ENCODE assay signal across 8 cellular contexts in the genomic region with DNA sequence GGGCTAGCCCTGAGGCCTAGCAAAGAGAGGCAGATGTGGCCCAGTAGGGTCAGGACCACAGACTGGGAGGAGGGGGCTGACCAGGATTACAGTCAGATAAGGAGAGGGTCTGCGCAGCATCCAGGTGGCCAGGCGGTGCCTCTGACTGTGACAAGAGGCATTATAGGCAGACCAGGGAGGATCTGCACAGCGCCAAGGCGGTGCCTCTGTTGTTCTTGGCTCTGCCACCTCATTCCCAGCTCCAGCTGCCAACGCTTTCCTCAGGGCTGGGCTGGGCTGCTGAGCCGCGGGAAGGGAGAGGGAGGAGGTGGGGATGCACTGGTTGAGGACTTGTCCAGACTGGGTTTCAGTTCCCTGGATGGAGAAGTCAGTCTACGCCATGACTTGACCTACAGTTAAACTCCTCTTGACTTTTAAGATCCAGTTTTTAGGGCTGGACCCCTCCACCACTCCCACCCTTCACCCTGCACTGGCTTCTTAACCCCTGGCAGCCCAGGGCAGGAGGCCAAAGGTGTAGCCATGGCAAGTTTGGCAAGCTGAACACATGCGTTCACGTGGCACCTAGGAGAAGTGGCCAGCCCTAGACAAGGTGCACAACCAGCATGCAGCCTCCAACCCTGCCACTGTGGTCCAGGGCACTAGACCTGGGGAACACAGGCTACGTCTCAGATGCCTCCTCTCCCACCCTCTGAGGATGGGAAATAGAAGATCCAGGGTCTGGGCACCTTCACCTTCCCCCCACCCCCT. TPM values are rescaled to one million over a fixed set of nuclear protein-coding genes. Genes with fewer than 3 reads are reported as not detected.
DNase-seq lines count a peak whose midpoint lies in the region; ATAC-seq and TF ChIP-seq lines count a peak whose summit lies in the region.

No MANE protein-coding gene starts in this region.

- H3K27me3 Mint-ChIP-seq in natural killer cell treated with Interleukin-12 subunit alpha and Interleukin-12 subunit beta and Interleukin-15 and Interleukin-18, amount 100 ng/mL, for 72 hours: peaks cover 0 to 2% of the 10 kb centered on the region in 2 donors
- H3K27me3 Mint-ChIP-seq in activated CD4-positive, alpha-beta T cell treated with anti-CD3 and anti-CD28 coated beads, Interleukin-2, amount 10 ng/mL, durations not matched to agents 24 days and 14 days: peaks cover 20% of the 10 kb centered on the region
- H3K27me3 Mint-ChIP-seq in stimulated activated naive B cell treated with anti-CD40 and anti-IgM and Interleukin-4, amounts not matched to agents 10 μg/mL and 1 μg/mL and 100 μg/mL, for 72 hours: peaks cover 14 to 18% of the 10 kb centered on the region in 2 donors

- no peak for TF ChIP-seq EP300 in Ishikawa (IDR thresholded peaks at IDR 0.05; ENCODE audit: borderline replicate concordance)

- TF ChIP-seq CTCF in VCaP (conservative IDR thresholded peaks at IDR 0.05): no peak

- H3K4me3 Mint-ChIP-seq in natural killer cell treated with Interleukin-12 subunit alpha and Interleukin-12 subunit beta and Interleukin-15 and Interleukin-18, amount 100 ng/mL, for 72 hours: no peak overlapping the region
- H3K4me3 Mint-ChIP-seq in activated CD4-positive, alpha-beta T cell treated with anti-CD3 and anti-CD28 coated beads, Interleukin-2, amount 10 ng/mL, durations not matched to agents 24 days and 14 days: no peak overlapping the region
- H3K4me3 Mint-ChIP-seq in stimulated activated naive B cell treated with anti-CD40 and anti-IgM and Interleukin-4, amounts not matched to agents 10 μg/mL and 1 μg/mL and 100 μg/mL, for 72 hours: no peak overlapping the region

- DNase-seq in hepatic stellate cell (ENCODE audit: low spot score) (peak; percentile 90), stromal cell of bone marrow (ENCODE audit: low read depth) (peak; percentile 80), cerebellar nuclear complex (lab: John Stamatoyannopoulos, UW) (no peak)
- DNase-seq in natural killer cell treated with Interleukin-12 subunit alpha and Interleukin-12 subunit beta and Interleukin-15 and Interleukin-18, amount 100 ng/mL, for 72 hours (ENCODE audit: low spot score): no peak
- DNase-seq in activated CD4-positive, alpha-beta T cell treated with anti-CD3 and anti-CD28 coated beads, Interleukin-2, amount 10 ng/mL, durations not matched to agents 24 days and 14 days: no peak
- DNase-seq in stimulated activated naive B cell treated with anti-CD40 and anti-IgM and Interleukin-4, amounts not matched to agents 10 μg/mL and 1 μg/mL and 100 μg/mL, for 72 hours: no peak

- peak overlapping the region; percentile 32 for H3K27ac ChIP-seq in VCaP

- H3K9me3 Mint-ChIP-seq in natural killer cell treated with Interleukin-12 subunit alpha and Interleukin-12 subunit beta and Interleukin-15 and Interleukin-18, amount 100 ng/mL, for 72 hours: no peaks in the 10 kb centered on the region
- no peaks in the 10 kb centered on the region for H3K9me3 Mint-ChIP-seq in activated CD4-positive, alpha-beta T cell treated with anti-CD3 and anti-CD28 coated beads, Interleukin-2, amount 10 ng/mL, durations not matched to agents 24 days and 14 days
- no peaks in the 10 kb centered on the region for H3K9me3 Mint-ChIP-seq in stimulated activated naive B cell treated with anti-CD40 and anti-IgM and Interleukin-4, amounts not matched to agents 10 μg/mL and 1 μg/mL and 100 μg/mL, for 72 hours

- TF ChIP-seq RAD21 in Ishikawa (IDR thresholded peaks at IDR 0.05; ENCODE audit: low read depth): no peak

- no peak for ATAC-seq in natural killer cell treated with Interleukin-12 subunit alpha and Interleukin-12 subunit beta and Interleukin-15 and Interleukin-18, amount 100 ng/mL, for 72 hours
- ATAC-seq in stimulated activated naive B cell treated with anti-CD40 and anti-IgM and Interleukin-4, amounts not matched to agents 10 μg/mL and 1 μg/mL and 100 μg/mL, for 72 hours (replicated peaks): no peak

- peaks cover 0 to 14% of the 10 kb centered on the region in 2 donors for H3K4me1 Mint-ChIP-seq in natural killer cell treated with Interleukin-12 subunit alpha and Interleukin-12 subunit beta and Interleukin-15 and Interleukin-18, amount 100 ng/mL, for 72 hours (ENCODE audit: low read depth in 2 of 2)
- H3K4me1 Mint-ChIP-seq in activated CD4-positive, alpha-beta T cell treated with anti-CD3 and anti-CD28 coated beads, Interleukin-2, amount 10 ng/mL, durations not matched to agents 24 days and 14 days: peaks cover 18% of the 10 kb centered on the region
- peaks cover 13 to 18% of the 10 kb centered on the region in 2 donors for H3K4me1 Mint-ChIP-seq in stimulated activated naive B cell treated with anti-CD40 and anti-IgM and Interleukin-4, amounts not matched to agents 10 μg/mL and 1 μg/mL and 100 μg/mL, for 72 hours

- H3K27ac Mint-ChIP-seq in natural killer cell treated with Interleukin-12 subunit alpha and Interleukin-12 subunit beta and Interleukin-15 and Interleukin-18, amount 100 ng/mL, for 72 hours: no peak overlapping the region
- no peak overlapping the region for H3K27ac Mint-ChIP-seq in activated CD4-positive, alpha-beta T cell treated with anti-CD3 and anti-CD28 coated beads, Interleukin-2, amount 10 ng/mL, durations not matched to agents 24 days and 14 days
- no peak overlapping the region for H3K27ac Mint-ChIP-seq in stimulated activated naive B cell treated with anti-CD40 and anti-IgM and Interleukin-4, amounts not matched to agents 10 μg/mL and 1 μg/mL and 100 μg/mL, for 72 hours

- no peaks in the 10 kb centered on the region for H3K36me3 Mint-ChIP-seq in natural killer cell treated with Interleukin-12 subunit alpha and Interleukin-12 subunit beta and Interleukin-15 and Interleukin-18, amount 100 ng/mL, for 72 hours
- H3K36me3 Mint-ChIP-seq in activated CD4-positive, alpha-beta T cell treated with anti-CD3 and anti-CD28 coated beads, Interleukin-2, amount 10 ng/mL, durations not matched to agents 24 days and 14 days (ENCODE audit: low read depth): no peaks in the 10 kb centered on the region
- H3K36me3 Mint-ChIP-seq in stimulated activated naive B cell treated with anti-CD40 and anti-IgM and Interleukin-4, amounts not matched to agents 10 μg/mL and 1 μg/mL and 100 μg/mL, for 72 hours: peaks cover 3 to 11% of the 10 kb centered on the region in 2 donors

- intact Hi-C loops in activated CD4-positive, alpha-beta T cell treated with anti-CD3 and anti-CD28 coated beads, Interleukin-2, amount 10 ng/mL, durations not matched to agents 24 days and 14 days (cut with micrococcal nuclease): no loop called here

TF ChIP-seq in Ishikawa, 13 proteins besides CTCF, POLR2A, EP300 and RAD21:
- TF ChIP-seq CREB1 (IDR thresholded peaks at IDR 0.05; ENCODE audit: low read depth) (no peak), NFIC (IDR thresholded peaks at IDR 0.05) (0 out of 2 replicates have a peak, but pooled peaks have one; percentile 32)

RNA-seq across cellular contexts. Expression of a gene that starts 4.5 kb away (rescaled TPM):
- 1 to 10 TPM; 2.4 to 4.6 TPM for total RNA-seq in natural killer cell treated with Interleukin-12 subunit alpha and Interleukin-12 subunit beta and Interleukin-15 and Interleukin-18, amount 100 ng/mL, for 72 hours
- 0.62 and 1.4 TPM in 2 replicates for total RNA-seq in activated CD4-positive, alpha-beta T cell treated with anti-CD3 and anti-CD28 coated beads, Interleukin-2, amount 10 ng/mL, durations not matched to agents 24 days and 14 days

RNA-seq across cellular contexts. Expression of a gene that starts 18.4 kb away (rescaled TPM):
- total RNA-seq in natural killer cell treated with Interleukin-12 subunit alpha and Interleukin-12 subunit beta and Interleukin-15 and Interleukin-18, amount 100 ng/mL, for 72 hours: 10 to 100 TPM; 33.0 to 37.4 TPM
- total RNA-seq in activated CD4-positive, alpha-beta T cell treated with anti-CD3 and anti-CD28 coated beads, Interleukin-2, amount 10 ng/mL, durations not matched to agents 24 days and 14 days: 35.9 and 40.5 TPM in 2 replicates

RNA-seq across cellular contexts. Expression of a gene that starts 18.6 kb away (rescaled TPM):
- 10 to 100 TPM; 67.5 to 97.5 TPM for total RNA-seq in natural killer cell treated with Interleukin-12 subunit alpha and Interleukin-12 subunit beta and Interleukin-15 and Interleukin-18, amount 100 ng/mL, for 72 hours
- 75.4 and 83.1 TPM in 2 replicates for total RNA-seq in activated CD4-positive, alpha-beta T cell treated with anti-CD3 and anti-CD28 coated beads, Interleukin-2, amount 10 ng/mL, durations not matched to agents 24 days and 14 days

RNA-seq across cellular contexts. Expression of a gene that starts 31.0 kb away (rescaled TPM):
- 10 to 100 TPM; 52.9 to 71.2 TPM for total RNA-seq in natural killer cell treated with Interleukin-12 subunit alpha and Interleukin-12 subunit beta and Interleukin-15 and Interleukin-18, amount 100 ng/mL, for 72 hours
- 134 and 135 TPM in 2 replicates for total RNA-seq in activated CD4-positive, alpha-beta T cell treated with anti-CD3 and anti-CD28 coated beads, Interleukin-2, amount 10 ng/mL, durations not matched to agents 24 days and 14 days

RNA-seq across cellular contexts. Expression of a gene that starts 32.7 kb away (rescaled TPM):
- not detected for total RNA-seq in natural killer cell treated with Interleukin-12 subunit alpha and Interleukin-12 subunit beta and Interleukin-15 and Interleukin-18, amount 100 ng/mL, for 72 hours
- total RNA-seq in activated CD4-positive, alpha-beta T cell treated with anti-CD3 and anti-CD28 coated beads, Interleukin-2, amount 10 ng/mL, durations not matched to agents 24 days and 14 days: 0.05 TPM in 2 replicates

Comparison
In these comparisons a context has a peak if more than half of its experiments do, and no peak if none do; other contexts are left out.
1. DNase-seq: peak in hepatic stellate cell (single experiment) and stromal cell of bone marrow (single experiment); none in natural killer cell treated with Interleukin-12 subunit alpha and Interleukin-12 subunit beta and Interleukin-15 and Interleukin-18, amount 100 ng/mL, for 72 hours (single experiment), activated CD4-positive, alpha-beta T cell treated with anti-CD3 and anti-CD28 coated beads, Interleukin-2, amount 10 ng/mL, durations not matched to agents 24 days and 14 days (single experiment), cerebellar nuclear complex (0 of 2) and stimulated activated naive B cell treated with anti-CD40 and anti-IgM and Interleukin-4, amounts not matched to agents 10 μg/mL and 1 μg/mL and 100 μg/mL, for 72 hours (single experiment).